ENCODE assay signal across 1 cellular context in the genomic region with DNA sequence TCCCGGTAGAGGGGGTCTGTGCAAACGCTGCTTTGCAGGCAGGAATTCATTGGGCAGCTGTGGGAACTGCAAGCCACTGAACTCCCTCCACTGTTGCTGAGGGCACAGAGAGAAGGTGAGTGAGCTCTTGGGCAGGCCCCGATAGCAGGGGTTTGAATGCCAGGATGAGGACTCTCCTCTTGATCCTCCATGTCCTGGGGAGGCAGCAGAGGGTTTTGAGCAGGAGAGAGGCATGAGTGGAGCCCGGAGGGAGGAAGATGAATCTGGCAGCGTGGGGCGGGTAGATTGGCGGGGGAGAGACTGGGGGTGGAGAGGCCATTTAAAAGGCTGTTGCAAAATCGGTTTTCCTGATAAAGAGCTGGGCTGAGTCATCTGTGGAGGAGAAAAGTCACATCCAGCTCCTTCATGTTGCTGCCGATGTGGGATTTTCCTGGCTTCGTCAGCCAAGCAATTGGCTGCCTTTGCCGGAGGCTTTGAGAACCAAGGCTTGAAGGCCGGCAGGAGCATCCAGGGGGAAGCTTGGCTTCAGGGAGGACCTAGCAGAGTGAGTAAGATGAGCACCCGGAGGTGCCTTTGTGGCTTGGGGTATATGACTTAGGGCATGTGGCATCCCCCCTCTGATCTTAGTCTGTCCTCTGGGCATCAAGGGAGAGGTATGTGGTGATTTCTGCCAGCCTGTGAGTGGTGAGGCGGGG.
TF ChIP-seq lines count a peak whose summit lies in the region.

A gene with protein sequence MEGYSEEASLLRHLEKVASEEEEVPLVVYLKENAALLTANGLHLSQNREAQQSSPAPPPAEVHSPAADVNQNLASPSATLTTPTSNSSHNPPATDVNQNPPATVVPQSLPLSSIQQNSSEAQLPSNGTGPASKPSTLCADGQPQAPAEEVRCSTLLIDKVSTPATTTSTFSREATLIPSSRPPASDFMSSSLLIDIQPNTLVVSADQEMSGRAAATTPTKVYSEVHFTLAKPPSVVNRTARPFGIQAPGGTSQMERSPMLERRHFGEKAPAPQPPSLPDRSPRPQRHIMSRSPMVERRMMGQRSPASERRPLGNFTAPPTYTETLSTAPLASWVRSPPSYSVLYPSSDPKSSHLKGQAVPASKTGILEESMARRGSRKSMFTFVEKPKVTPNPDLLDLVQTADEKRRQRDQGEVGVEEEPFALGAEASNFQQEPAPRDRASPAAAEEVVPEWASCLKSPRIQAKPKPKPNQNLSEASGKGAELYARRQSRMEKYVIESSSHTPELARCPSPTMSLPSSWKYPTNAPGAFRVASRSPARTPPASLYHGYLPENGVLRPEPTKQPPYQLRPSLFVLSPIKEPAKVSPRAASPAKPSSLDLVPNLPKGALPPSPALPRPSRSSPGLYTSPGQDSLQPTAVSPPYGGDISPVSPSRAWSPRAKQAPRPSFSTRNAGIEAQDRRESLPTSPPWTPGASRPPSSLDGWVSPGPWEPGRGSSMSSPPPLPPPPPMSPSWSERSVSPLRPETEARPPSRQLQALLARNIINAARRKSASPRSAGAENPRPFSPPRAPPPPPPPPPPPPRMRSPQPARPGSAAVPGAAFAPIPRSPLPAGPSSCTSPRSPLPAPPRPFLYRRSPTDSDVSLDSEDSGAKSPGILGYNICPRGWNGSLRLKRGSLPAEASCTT (plus strand): TSS at position 350 of the 695 bp plus-strand sequence. CDS start 7,616 bp downstream, outside the sequence.

TF ChIP-seq in HEK293, 187 proteins besides CTCF, POLR2A, EP300 and RAD21 (continued from another document and continues in another):
- TF ChIP-seq, protein P1, sequence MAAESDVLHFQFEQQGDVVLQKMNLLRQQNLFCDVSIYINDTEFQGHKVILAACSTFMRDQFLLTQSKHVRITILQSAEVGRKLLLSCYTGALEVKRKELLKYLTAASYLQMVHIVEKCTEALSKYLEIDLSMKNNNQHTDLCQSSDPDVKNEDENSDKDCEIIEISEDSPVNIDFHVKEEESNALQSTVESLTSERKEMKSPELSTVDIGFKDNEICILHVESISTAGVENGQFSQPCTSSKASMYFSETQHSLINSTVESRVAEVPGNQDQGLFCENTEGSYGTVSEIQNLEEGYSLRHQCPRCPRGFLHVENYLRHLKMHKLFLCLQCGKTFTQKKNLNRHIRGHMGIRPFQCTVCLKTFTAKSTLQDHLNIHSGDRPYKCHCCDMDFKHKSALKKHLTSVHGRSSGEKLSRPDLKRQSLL (tag by site-specific recombination; IDR thresholded peaks at IDR 0.05): no peak
- TF ChIP-seq ZFP69B (tag by site-specific recombination; IDR thresholded peaks at IDR 0.05) (peak; percentile 78), ZNF138 (tag by site-specific recombination; IDR thresholded peaks at IDR 0.05; ENCODE audit: borderline replicate concordance) (no peak), ZNF473 (tag by site-specific recombination; IDR thresholded peaks at IDR 0.05) (no peak), BCL11B (tag by site-specific recombination; IDR thresholded peaks at IDR 0.05; ENCODE audit: low read depth) (no peak), TRIM28 (IDR thresholded peaks at IDR 0.05; ENCODE audit: borderline replicate concordance, low read length) (no peak), ZSCAN16 (tag by site-specific recombination; IDR thresholded peaks at IDR 0.05) (no peak), ZNF280D (tag by site-specific recombination; IDR thresholded peaks at IDR 0.05) (no peak), KLF8 (tag by site-specific recombination; IDR thresholded peaks at IDR 0.05) (no peak), SP7 (tag by site-specific recombination; IDR thresholded peaks at IDR 0.05) (peak; percentile 60; the same call in 1 of the 2 replicates), ZNF302 (tag by site-specific recombination; IDR thresholded peaks at IDR 0.05; ENCODE audit: low read depth) (no peak), EGR2 (tag by site-specific recombination; IDR thresholded peaks at IDR 0.05; ENCODE audit: low read depth) (peak; percentile 99), ZNF354C (tag by site-specific recombination; IDR thresholded peaks at IDR 0.05; ENCODE audit: borderline replicate concordance, low read depth) (no peak), ZNF248 (tag by site-specific recombination; IDR thresholded peaks at IDR 0.05) (no peak), ZNF624 (tag by site-specific recombination; IDR thresholded peaks at IDR 0.05) (no peak), ZNF37A (tag by site-specific recombination; IDR thresholded peaks at IDR 0.05) (no peak), ZNF76 (tag by site-specific recombination; IDR thresholded peaks at IDR 0.05; ENCODE audit: borderline replicate concordance, low read depth) (no peak), HOXA7 (CRISPR knock-in tag; IDR thresholded peaks at IDR 0.05; ENCODE audit: borderline replicate concordance) (no peak), ZNF549 (tag by site-specific recombination; IDR thresholded peaks at IDR 0.05) (no peak), GLI4 (tag by site-specific recombination; IDR thresholded peaks at IDR 0.05) (no peak), ZFHX2 (tag by site-specific recombination; conservative IDR thresholded peaks at IDR 0.05) (peak; percentile 97), KLF9 (tag by site-specific recombination; IDR thresholded peaks at IDR 0.05; ENCODE audit: low read depth) (0 out of 2 replicates have a peak, but pooled peaks have one; percentile 6), ZNF645 (tag by site-specific recombination; IDR thresholded peaks at IDR 0.05) (no peak), ZBTB1 (tag by site-specific recombination; IDR thresholded peaks at IDR 0.05) (no peak), ZFP37 (tag by site-specific recombination; IDR thresholded peaks at IDR 0.05) (no peak), ZNF513 (tag by site-specific recombination; IDR thresholded peaks at IDR 0.05) (no peak), MZF1 (tag by site-specific recombination; IDR thresholded peaks at IDR 0.05; ENCODE audit: borderline replicate concordance) (no peak), ZNF133 (tag by site-specific recombination; IDR thresholded peaks at IDR 0.05) (no peak), ZNF707 (tag by site-specific recombination; IDR thresholded peaks at IDR 0.05) (no peak), ZNF518A (tag by site-specific recombination; conservative IDR thresholded peaks at IDR 0.05; ENCODE audit: low read depth) (0 out of 2 replicates have a peak, but pooled peaks have one; percentile 15), RBAK (tag by site-specific recombination; IDR thresholded peaks at IDR 0.05) (no peak), FEZF1 (tag by site-specific recombination; IDR thresholded peaks at IDR 0.05) (peak; percentile 51), ZNF121 (tag by site-specific recombination; IDR thresholded peaks at IDR 0.05) (no peak), ZNF555 (tag by site-specific recombination; conservative IDR thresholded peaks at IDR 0.05) (no peak), ZNF571 (tag by site-specific recombination; IDR thresholded peaks at IDR 0.05) (no peak), ZNF837 (tag by site-specific recombination; IDR thresholded peaks at IDR 0.05) (no peak), GLI2 (tag by site-specific recombination; IDR thresholded peaks at IDR 0.05; ENCODE audit: borderline replicate concordance, low read depth) (no peak), ZNF394 (tag by site-specific recombination; IDR thresholded peaks at IDR 0.05; ENCODE audit: borderline replicate concordance) (no peak; the same call in 1 of the 2 replicates), ZNF585B (tag by site-specific recombination; IDR thresholded peaks at IDR 0.05) (no peak), ZNF529 (tag by site-specific recombination; IDR thresholded peaks at IDR 0.05; ENCODE audit: insufficient replicate concordance) (no peak), ZNF510 (tag by site-specific recombination; IDR thresholded peaks at IDR 0.05; ENCODE audit: insufficient replicate concordance) (no peak), ZNF561 (tag by site-specific recombination; IDR thresholded peaks at IDR 0.05; ENCODE audit: borderline replicate concordance) (no peak)
- TF ChIP-seq, protein P2, sequence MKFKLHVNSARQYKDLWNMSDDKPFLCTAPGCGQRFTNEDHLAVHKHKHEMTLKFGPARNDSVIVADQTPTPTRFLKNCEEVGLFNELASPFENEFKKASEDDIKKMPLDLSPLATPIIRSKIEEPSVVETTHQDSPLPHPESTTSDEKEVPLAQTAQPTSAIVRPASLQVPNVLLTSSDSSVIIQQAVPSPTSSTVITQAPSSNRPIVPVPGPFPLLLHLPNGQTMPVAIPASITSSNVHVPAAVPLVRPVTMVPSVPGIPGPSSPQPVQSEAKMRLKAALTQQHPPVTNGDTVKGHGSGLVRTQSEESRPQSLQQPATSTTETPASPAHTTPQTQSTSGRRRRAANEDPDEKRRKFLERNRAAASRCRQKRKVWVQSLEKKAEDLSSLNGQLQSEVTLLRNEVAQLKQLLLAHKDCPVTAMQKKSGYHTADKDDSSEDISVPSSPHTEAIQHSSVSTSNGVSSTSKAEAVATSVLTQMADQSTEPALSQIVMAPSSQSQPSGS (tag by site-specific recombination; IDR thresholded peaks at IDR 0.05; ENCODE audit: low read depth): no peak
- TF ChIP-seq, protein P3, sequence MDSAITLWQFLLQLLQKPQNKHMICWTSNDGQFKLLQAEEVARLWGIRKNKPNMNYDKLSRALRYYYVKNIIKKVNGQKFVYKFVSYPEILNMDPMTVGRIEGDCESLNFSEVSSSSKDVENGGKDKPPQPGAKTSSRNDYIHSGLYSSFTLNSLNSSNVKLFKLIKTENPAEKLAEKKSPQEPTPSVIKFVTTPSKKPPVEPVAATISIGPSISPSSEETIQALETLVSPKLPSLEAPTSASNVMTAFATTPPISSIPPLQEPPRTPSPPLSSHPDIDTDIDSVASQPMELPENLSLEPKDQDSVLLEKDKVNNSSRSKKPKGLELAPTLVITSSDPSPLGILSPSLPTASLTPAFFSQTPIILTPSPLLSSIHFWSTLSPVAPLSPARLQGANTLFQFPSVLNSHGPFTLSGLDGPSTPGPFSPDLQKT (IDR thresholded peaks at IDR 0.05; ENCODE audit: borderline replicate concordance, low read depth, low read length): no peak
